15 cellular contexts compared by ENCODE assay signal in the genomic region with DNA sequence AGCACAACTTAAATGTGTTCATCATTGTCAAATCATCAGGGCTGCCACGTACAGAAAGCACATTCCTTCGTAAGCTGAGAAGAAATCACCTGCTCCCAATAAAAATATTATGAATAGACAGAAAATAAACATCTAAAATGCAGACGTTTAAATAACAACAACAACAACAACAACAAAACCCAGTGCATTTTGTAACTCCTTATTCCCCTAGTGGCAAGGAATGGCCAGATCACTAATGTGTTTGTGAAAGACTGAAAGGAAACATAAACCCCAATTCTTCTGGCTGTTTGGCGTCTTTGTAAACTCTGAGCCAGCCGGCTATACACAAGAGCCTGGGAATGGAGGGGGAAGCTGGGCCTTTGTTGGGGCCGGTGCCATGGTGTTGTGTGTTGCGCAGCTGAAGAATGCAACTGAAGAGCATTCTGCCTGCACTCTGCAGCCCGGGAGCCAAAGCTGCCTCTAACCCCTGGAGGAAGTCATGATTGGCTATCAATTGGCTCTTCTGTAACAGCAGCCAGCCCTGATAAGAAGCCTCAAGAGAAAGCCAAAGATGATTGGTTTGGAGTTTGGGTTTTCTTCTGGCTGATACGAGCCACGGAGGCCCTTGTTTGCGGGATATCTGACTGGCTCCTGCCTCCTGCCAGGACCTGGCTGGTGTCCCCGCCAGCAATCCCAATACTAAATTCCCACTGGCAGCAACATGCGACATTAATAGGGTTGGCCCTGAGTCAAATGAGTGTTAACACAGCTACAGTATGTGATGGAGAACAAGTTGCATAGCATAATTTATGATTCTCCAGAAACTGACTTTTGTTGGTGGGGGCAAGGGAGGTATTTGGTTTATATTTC.
DNase-seq lines count a peak whose midpoint lies in the region; ATAC-seq, FAIRE-seq and TF ChIP-seq lines count a peak whose summit lies in the region.
"Had no signal": no experiment of that assay in that cellular context is flagged by ENCODE, and none has a peak within 500 bp of the region (broad histone marks: within the 10 kb centered on the region; RNA-seq: fewer than 3 reads in every experiment).

No MANE protein-coding gene starts in this region.

- H3K4me2 ChIP-seq in H1 (ENCODE audit: insufficient read depth in 1 of 2, low read depth in 2 of 2, low read length in 2 of 2), result peak overlapping the region; percentile 40 to 59

- H3K27me3 Mint-ChIP-seq in CD4-positive, alpha-beta T cell, result no peaks in the 10 kb centered on the region
- H3K27me3 Mint-ChIP-seq in activated CD4-positive, alpha-beta T cell treated with anti-CD3 and anti-CD28 coated beads for 36 hours, result peaks cover 2% of the 10 kb centered on the region

- no peak overlapping the region for H3K9ac ChIP-seq in H1 (replicated peaks in 1 of 4; ENCODE audit: extremely low read depth in 1 of 4, low read depth in 3 of 4, low read length in 3 of 4)

- no peaks in the 10 kb centered on the region for H3K23me2 ChIP-seq in H1 (ENCODE audit: low read depth, low read length)

- ATAC-seq in CD4-positive, alpha-beta T cell (ENCODE audit: poor library complexity), result no peak
- no peak for ATAC-seq in activated CD4-positive, alpha-beta T cell treated with anti-CD3 and anti-CD28 coated beads for 36 hours

- no peaks in the 10 kb centered on the region for H3K79me1 ChIP-seq in H1 (ENCODE audit: low read depth, low read length)

- no peak overlapping the region for H3K56ac ChIP-seq in H1 (replicated peaks; ENCODE audit: insufficient read length, low read depth, low read length)

- no peak overlapping the region for H2AK5ac ChIP-seq in H1 (ENCODE audit: low read depth, low read length)

- H3K18ac ChIP-seq in H1 (ENCODE audit: extremely low read depth, low read length), result no peak overlapping the region

- FAIRE-seq in H1 (lab: Jason Lieb, UNC), result peak; percentile 78

- no peak overlapping the region for H4K91ac ChIP-seq in H1 (replicated peaks; ENCODE audit: insufficient read length, low read length)

- no peak overlapping the region for H3K27ac Mint-ChIP-seq in CD4-positive, alpha-beta T cell
- H3K27ac Mint-ChIP-seq in activated CD4-positive, alpha-beta T cell treated with anti-CD3 and anti-CD28 coated beads for 36 hours, result no peak overlapping the region
- H3K27ac Mint-ChIP-seq: activated naive CD4-positive, alpha-beta T cell treated with anti-CD3 and anti-CD28 coated beads, Interleukin-2, amount 10 ng/mL, durations not matched to agents 7 days and 5 days had no signal

- H2BK120ac ChIP-seq in H1 (replicated peaks; ENCODE audit: low read depth, low read length), result no peak overlapping the region

- no peaks in the 10 kb centered on the region for H3K9me3 Mint-ChIP-seq in CD4-positive, alpha-beta T cell
- H3K9me3 Mint-ChIP-seq in activated CD4-positive, alpha-beta T cell treated with anti-CD3 and anti-CD28 coated beads for 36 hours (ENCODE audit: low read depth), result no peaks in the 10 kb centered on the region
- H3K9me3 Mint-ChIP-seq: activated naive CD4-positive, alpha-beta T cell treated with anti-CD3 and anti-CD28 coated beads, Interleukin-2, amount 10 ng/mL, durations not matched to agents 7 days and 5 days had no signal

- H3K27me3 ChIP-seq in HAP-1 (ENCODE audit: low read depth) (no peaks in the 10 kb centered on the region), H1 (replicated peaks in 1 of 4; ENCODE audit: control insufficient read depth in 3 of 4, extremely low read depth in 1 of 4, insufficient read depth in 3 of 4, low read length in 3 of 4) (no peaks in the 10 kb centered on the region), sigmoid colon (no peaks in the 10 kb centered on the region), testis (no peaks in the 10 kb centered on the region)
- H3K27me3 ChIP-seq in CD4-positive, alpha-beta T cell (ENCODE audit: control insufficient read depth, insufficient read depth, low read length), result no peaks in the 10 kb centered on the region

- peaks cover 0 to 22% of the 10 kb centered on the region in 2 experiments; a peak in 1 of 4 replicates for H3K79me2 ChIP-seq in H1 (ENCODE audit: control insufficient read depth in 1 of 2, insufficient read depth in 2 of 2, low read length in 2 of 2)

- H2BK20ac ChIP-seq in H1 (ENCODE audit: low read length), result no peak overlapping the region

- H3K4me1 ChIP-seq in HAP-1 (peaks cover 51% of the 10 kb centered on the region), H1 (replicated peaks in 1 of 4; ENCODE audit: control insufficient read depth in 3 of 4, insufficient read depth in 4 of 4, low read length in 3 of 4) (peaks cover 5 to 18% (median 10%) of the 10 kb centered on the region in 4 experiments; a peak in 6 of 7 replicates), sigmoid colon (peaks cover 0 to 14% (median 7%) of the 10 kb centered on the region in 4 donors), testis (no peaks in the 10 kb centered on the region)

- no peaks in the 10 kb centered on the region for H3K9me3 ChIP-seq in HAP-1
- H3K9me3 ChIP-seq in H1 (ENCODE audit: insufficient read depth in 2 of 2, low read depth in 1 of 2, low read length in 1 of 2), result no peaks in the 10 kb centered on the region
- no peaks in the 10 kb centered on the region for H3K9me3 ChIP-seq in sigmoid colon
- H3K9me3 ChIP-seq in CD4-positive, alpha-beta T cell (ENCODE audit: control insufficient read depth, low read length), result no peaks in the 10 kb centered on the region
- H3K9me3 ChIP-seq in testis, result no peaks in the 10 kb centered on the region

- no peak overlapping the region for H2AFZ ChIP-seq in H1 (ENCODE audit: low read length)

- no peak overlapping the region for H3K14ac ChIP-seq in H1 (ENCODE audit: insufficient read length)

- no peak for TF ChIP-seq RAD21 in H1 (IDR thresholded peaks at IDR 0.05 in 1 of 2, conservative IDR thresholded peaks at IDR 0.05 in 1 of 2; ENCODE audit: low read depth in 2 of 2, low read length in 2 of 2)

- peak overlapping the region; percentile 30; the same call in 1 of the 2 replicates for H3K27ac ChIP-seq in H1 (ENCODE audit: low read depth, low read length)
- H3K27ac ChIP-seq in sigmoid colon, result peak overlapping the region; percentile 12 to 69 (median 64)
- H3K27ac ChIP-seq in CD4-positive, alpha-beta T cell (ENCODE audit: low read depth, low read length), result no peak overlapping the region
- H3K27ac ChIP-seq in testis, result no peak overlapping the region
- H3K27ac ChIP-seq: C4-2B had no signal

- 32% methylated on average over 13 of the region's 13 CpGs; no CpG with 5 or more reads in 1 of the 2 experiments for WGBS in H1 (ENCODE audit: extremely low coverage in 1 of 2, insufficient coverage in 1 of 2, insufficient read length in 1 of 2, insufficient replicate concordance in 2 of 2, low coverage in 1 of 2, low lambda C conversion rate in 2 of 2, missing lambda C conversion rate in 1 of 2), 2 experiments
- 69 to 77% methylated on average over 13 of the region's 13 CpGs for WGBS in sigmoid colon, 2 donors
- WGBS in testis, 2 donors, result 79 to 93% methylated on average over 7 to 13 of the region's 13 CpGs

- H3K36me3 Mint-ChIP-seq in CD4-positive, alpha-beta T cell (ENCODE audit: low read depth), result no peaks in the 10 kb centered on the region
- no peaks in the 10 kb centered on the region for H3K36me3 Mint-ChIP-seq in activated CD4-positive, alpha-beta T cell treated with anti-CD3 and anti-CD28 coated beads for 36 hours (ENCODE audit: low read depth)
- H3K36me3 Mint-ChIP-seq: activated naive CD4-positive, alpha-beta T cell treated with anti-CD3 and anti-CD28 coated beads, Interleukin-2, amount 10 ng/mL, durations not matched to agents 7 days and 5 days had no signal

- no peak overlapping the region for H3K4me3 Mint-ChIP-seq in CD4-positive, alpha-beta T cell
- no peak overlapping the region for H3K4me3 Mint-ChIP-seq in activated CD4-positive, alpha-beta T cell treated with anti-CD3 and anti-CD28 coated beads for 36 hours
- H3K4me3 Mint-ChIP-seq: activated naive CD4-positive, alpha-beta T cell treated with anti-CD3 and anti-CD28 coated beads, Interleukin-2, amount 10 ng/mL, durations not matched to agents 7 days and 5 days had no signal

- in situ Hi-C loops in HAP-1 (cut with MboI; ENCODE audit: low sequenced_read_pairs), result no loop called here

- H3K4me3 ChIP-seq in HAP-1 (no peak overlapping the region), H1 (ENCODE audit: extremely low read depth in 1 of 4, insufficient read depth in 2 of 4, low read depth in 3 of 4, low read length in 4 of 4) (peak overlapping the region in 1 of 4 experiments; percentile 40; a peak in 2 of 8 replicates), sigmoid colon (no peak overlapping the region), testis (no peak overlapping the region)

- H3K4ac ChIP-seq in H1 (replicated peaks; ENCODE audit: insufficient read length, low read depth, low read length), result no peak overlapping the region

- POLR2A ChIA-PET in H1 (lab: Charles Lee; ENCODE audit: partially characterized antibody), result no interaction called here
- POLR2A ChIA-PET in CD4-positive, alpha-beta T cell (lab: Charles Lee), result no interaction called here
- POLR2A ChIA-PET in activated CD4-positive, alpha-beta T cell treated with anti-CD3 and anti-CD28 coated beads for 36 hours (lab: Charles Lee), result no interaction called here

- intact Hi-C loops in sigmoid colon (cut with DNase I), result loop anchor here (5.0 kb wide), 1 partner anchor 56 kb away; no protein-coding TSS in a partner anchor
- intact Hi-C loops in CD4-positive, alpha-beta T cell (cut with DNase I, micrococcal nuclease), result no loop called here
- intact Hi-C loops in activated CD4-positive, alpha-beta T cell treated with anti-CD3 and anti-CD28 coated beads for 36 hours (cut with DNase I, micrococcal nuclease), result no loop called here
- intact Hi-C loops in testis (cut with DNase I; ENCODE audit: low total_unique reads), result no loop called here

- TF ChIP-seq CTCF in H1 (IDR thresholded peaks at IDR 0.05; ENCODE audit: control extremely low read depth in 1 of 3, insufficient read depth in 1 of 3, low read depth in 1 of 3, low read length in 3 of 3) (no peak), sigmoid colon (IDR thresholded peaks at IDR 0.05) (peak in 1 of 4 experiments; percentile 10), testis (IDR thresholded peaks at IDR 0.05) (no peak)
- TF ChIP-seq CTCF in CD4-positive, alpha-beta T cell (IDR thresholded peaks at IDR 0.05), result no peak

- H2BK15ac ChIP-seq in H1 (ENCODE audit: low read length), result no peak overlapping the region

- no peak overlapping the region for H4K5ac ChIP-seq in H1 (ENCODE audit: insufficient read length, low read depth, low read length)

- no peak overlapping the region for H4K8ac ChIP-seq in H1 (ENCODE audit: extremely low read depth, insufficient read depth, low read length)

- DNase-seq in HAP-1 (ENCODE audit: low spot score in 2 of 2), result peak; percentile 67 to 80
- peak in 1 of 2 experiments; percentile 23 for DNase-seq in H1 (ENCODE audit: low read depth in 1 of 2, low spot score in 2 of 2)
- peak; percentile 71 for DNase-seq in iPS-NIHi7 (ENCODE audit: extremely low spot score)
- no peak for DNase-seq in sigmoid colon
- DNase-seq in CD4-positive, alpha-beta T cell, result no peak
- DNase-seq in activated T-cell treated with anti-CD3 and anti-CD28 coated beads, Interleukin-2, amount 50 U/mL, for 1 hour, result no peak
- no peak for DNase-seq in activated CD4-positive, alpha-beta T cell treated with anti-CD3 and anti-CD28 coated beads for 36 hours
- no peak for DNase-seq in testis
- DNase-seq: activated naive CD4-positive, alpha-beta T cell treated with anti-CD3 and anti-CD28 coated beads, Interleukin-2, amount 10 ng/mL, durations not matched to agents 7 days and 5 days; NCI-H1417 treated with DMSO at 0.1 percent for 48 hours; NCI-H510A; RPMI8226; stimulated activated CD4-positive, alpha-beta T cell treated with anti-CD3 and anti-CD28 coated beads, Interleukin-2, amount 100 ng/mL, for 24 hours; T-helper 9 cell had no signal

- H3K36me3 ChIP-seq in HAP-1 (replicated peaks) (peaks cover 64% of the 10 kb centered on the region), H1 (ENCODE audit: control insufficient read depth in 2 of 4, insufficient read depth in 4 of 4, low read length in 3 of 4) (peaks cover 4 to 44% (median 32%) of the 10 kb centered on the region in 4 experiments), sigmoid colon (peaks cover 0 to 15% (median 0%) of the 10 kb centered on the region in 4 donors), testis (ENCODE audit: low read depth, missing control alignments) (no peaks in the 10 kb centered on the region)

- no peak overlapping the region for H2BK12ac ChIP-seq in H1 (ENCODE audit: low read depth, low read length)

- peaks cover 0 to under 1% of the 10 kb centered on the region in 2 experiments for H4K20me1 ChIP-seq in H1 (replicated peaks in 1 of 2; ENCODE audit: control insufficient read depth in 1 of 2, insufficient read depth in 2 of 2, low read length in 2 of 2)

- no peak for TF ChIP-seq EP300 in H1 (IDR thresholded peaks at IDR 0.05; ENCODE audit: borderline replicate concordance in 1 of 2, low read depth in 2 of 2, low read length in 2 of 2)
- TF ChIP-seq EP300 in sigmoid colon (IDR thresholded peaks at IDR 0.05), result no peak

- CTCF ChIA-PET in H1 (lab: Charles Lee; ENCODE audit: partially characterized antibody), result interaction anchor here (0.6 kb wide), 1 partner anchor 35 kb away, joined by 3 read pairs; no protein-coding TSS in a partner anchor
- CTCF ChIA-PET in CD4-positive, alpha-beta T cell (lab: Charles Lee), result no interaction called here
- CTCF ChIA-PET in activated CD4-positive, alpha-beta T cell treated with anti-CD3 and anti-CD28 coated beads for 36 hours (lab: Charles Lee), result interaction anchor here (0.6 kb wide), 1 partner anchor 334 kb away, joined by 3 read pairs; no protein-coding TSS in a partner anchor

- TF ChIP-seq POLR2A in H1 (IDR thresholded peaks at IDR 0.05; ENCODE audit: control extremely low read depth in 1 of 2, low read depth in 2 of 2, low read length in 2 of 2) (no peak), sigmoid colon (IDR thresholded peaks at IDR 0.05) (no peak), testis (IDR thresholded peaks at IDR 0.05) (no peak)

- no peak overlapping the region for H3K23ac ChIP-seq in H1 (ENCODE audit: insufficient read length)

- H3K4me1 Mint-ChIP-seq in CD4-positive, alpha-beta T cell (ENCODE audit: low read depth), result no peaks in the 10 kb centered on the region
- H3K4me1 Mint-ChIP-seq in activated CD4-positive, alpha-beta T cell treated with anti-CD3 and anti-CD28 coated beads for 36 hours, result no peaks in the 10 kb centered on the region
- H3K4me1 Mint-ChIP-seq: activated naive CD4-positive, alpha-beta T cell treated with anti-CD3 and anti-CD28 coated beads, Interleukin-2, amount 10 ng/mL, durations not matched to agents 7 days and 5 days had no signal

- no peak overlapping the region for H2BK5ac ChIP-seq in H1 (ENCODE audit: low read depth, low read length)

Comparison
In these comparisons a context has a peak if more than half of its experiments do, and no peak if none do; other contexts are left out.
1. DNase-seq: peak in HAP-1 (2 of 2) and iPS-NIHi7 (single experiment); none in sigmoid colon (single experiment), CD4-positive, alpha-beta T cell (0 of 10), activated T-cell treated with anti-CD3 and anti-CD28 coated beads, Interleukin-2, amount 50 U/mL, for 1 hour (single experiment), activated CD4-positive, alpha-beta T cell treated with anti-CD3 and anti-CD28 coated beads for 36 hours (single experiment) and testis (single experiment).
2. H3K27ac ChIP-seq: peak in H1 (single experiment) and sigmoid colon (4 of 4); none in CD4-positive, alpha-beta T cell (single experiment) and testis (0 of 2).